8 cellular contexts compared by ENCODE assay signal in the genomic region with DNA sequence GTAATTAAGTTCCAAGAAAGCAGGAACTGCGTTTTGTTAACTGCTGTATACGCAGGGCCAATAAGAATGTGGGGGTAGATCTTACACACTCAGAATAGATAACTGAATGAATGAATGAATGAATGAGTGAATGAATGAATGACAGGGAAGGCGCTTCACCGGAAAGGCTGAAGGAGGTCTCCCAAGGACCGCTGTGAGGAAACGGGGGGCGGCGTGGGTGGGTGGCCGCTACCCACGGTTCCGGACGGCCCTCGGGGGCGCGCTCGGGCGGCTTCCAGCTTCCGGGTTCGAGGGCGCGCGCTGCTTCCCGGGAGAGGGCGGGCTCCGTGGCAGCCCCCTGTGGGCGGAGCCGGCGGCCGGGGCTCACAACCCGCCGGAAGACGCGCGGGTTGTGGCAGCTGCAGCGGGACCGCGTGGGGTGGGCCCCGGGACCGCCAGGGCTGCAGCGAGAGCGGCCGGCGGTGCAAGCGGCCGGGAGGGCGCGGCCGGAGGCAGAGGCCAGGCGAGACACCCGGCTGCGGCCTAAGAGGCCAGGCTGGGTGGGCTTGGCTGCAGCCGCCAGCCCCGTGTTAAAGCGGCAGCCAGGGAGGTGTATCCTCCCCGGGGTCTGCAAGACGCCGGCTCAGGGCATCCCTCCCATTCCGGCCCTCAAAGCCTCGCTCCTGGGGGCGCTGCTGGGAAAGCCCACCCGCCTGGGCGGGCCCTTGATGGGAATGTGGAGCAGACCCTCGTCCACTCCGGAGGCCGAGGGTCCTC. TPM values are rescaled to one million over a fixed set of nuclear protein-coding genes. Genes with fewer than 3 reads are reported as not detected.
A peak's percentile ranks its signal among the peaks of the same experiment; 100 is the strongest.
DNase-seq lines count a peak whose midpoint lies in the region; ATAC-seq and TF ChIP-seq lines count a peak whose summit lies in the region.

A gene (plus strand): TSS at position 367 of the 756 bp plus-strand sequence. CDS start 2,072 bp downstream, outside the sequence.

- H3K27me3 ChIP-seq in colonic mucosa, result no peaks in the 10 kb centered on the region
- no peaks in the 10 kb centered on the region for H3K27me3 ChIP-seq in liver (ENCODE audit: control insufficient read depth in 4 of 4, insufficient read depth in 4 of 4, low read length in 3 of 4)

- H3K4me3 ChIP-seq in GM08714 (ENCODE audit: low read length) (peak within 1 kb of the TSS; percentile 66), colonic mucosa (peak within 1 kb of the TSS; percentile 97), liver (ENCODE audit: low read depth in 1 of 3, low read length in 3 of 3) (peak within 1 kb of the TSS; percentile 88 to 95 (median 92))

- intact Hi-C loops in colonic mucosa (cut with DNase I), result no loop called here

- H3K9me3 ChIP-seq in colonic mucosa, result no peaks in the 10 kb centered on the region
- H3K9me3 ChIP-seq in liver (ENCODE audit: control insufficient read depth in 4 of 4, low read length in 3 of 4), result peaks cover 0 to 17% (median 5%) of the 10 kb centered on the region in 4 donors

- no peaks in the 10 kb centered on the region for H3K4me1 ChIP-seq in colonic mucosa
- H3K4me1 ChIP-seq in liver (ENCODE audit: control insufficient read depth in 4 of 4, insufficient read depth in 4 of 4, low read length in 3 of 4), result peaks cover 0 to 12% (median 4%) of the 10 kb centered on the region in 4 donors

- peak; percentile 92 for ATAC-seq in HG02759 (IDR thresholded peaks at IDR 0.05; ENCODE audit: unreplicated experiment)

- H3K27ac ChIP-seq in colonic mucosa, result peak within 1 kb of the TSS; percentile 38
- peak within 1 kb of the TSS; percentile 14 to 61 for H3K27ac ChIP-seq in liver (ENCODE audit: low read depth in 1 of 2, low read length in 2 of 2)

- H3K36me3 ChIP-seq in colonic mucosa (no peaks in the 10 kb centered on the region), liver (ENCODE audit: control insufficient read depth in 4 of 4, insufficient read depth in 3 of 4, low read depth in 1 of 4, low read length in 3 of 4) (peaks cover 0 to 2% (median 2%) of the 10 kb centered on the region in 4 donors)

- DNase-seq in NCI-H2196 treated with DMSO at 0.1 percent for 48 hours (lab: John Stamatoyannopoulos, UW; ENCODE audit: unreplicated experiment), result peak; percentile 34
- DNase-seq in activated CD4-positive, alpha-beta T cell treated with anti-CD3 and anti-CD28 coated beads for 48 hours, result peak; percentile 75
- DNase-seq in colonic mucosa, result peak; percentile 71
- peak; percentile 75 for DNase-seq in stimulated activated CD4-positive, alpha-beta T cell treated with anti-CD3 and anti-CD28 coated beads, Interleukin-4, amount 100 ng/mL, for 1 hour
- no peak for DNase-seq in amniotic stem cell (lab: John Stamatoyannopoulos, UW)

- TF ChIP-seq CTCF in colonic mucosa (IDR thresholded peaks at IDR 0.05), result no peak
- no peak for TF ChIP-seq CTCF in liver (IDR thresholded peaks at IDR 0.05; ENCODE audit: low read depth, low read length, missing input control)

- WGBS in liver, result under 1% methylated on average over 65 of the region's 65 CpGs

- peak in 1 of 2 donors; percentile 3 for TF ChIP-seq RAD21 in liver (IDR thresholded peaks at IDR 0.05)

- H3K9ac ChIP-seq in colonic mucosa (ENCODE audit: low read depth in 2 of 2, low read length in 2 of 2) (peak within 1 kb of the TSS; percentile 80 to 84), liver (ENCODE audit: low read depth in 1 of 2, low read length in 2 of 2) (peak within 1 kb of the TSS; percentile 31 to 94)

TF ChIP-seq in liver, 16 proteins besides CTCF, POLR2A, EP300 and RAD21:
- TF ChIP-seq NR2F2 (IDR thresholded peaks at IDR 0.05) (no peak), EGR1 (IDR thresholded peaks at IDR 0.05; ENCODE audit: low read depth in 2 of 2) (no peak), SP1 (IDR thresholded peaks at IDR 0.05) (no peak), HNF4A (conservative IDR thresholded peaks at IDR 0.05) (no peak), HNF4G (IDR thresholded peaks at IDR 0.05) (no peak), FOXA2 (IDR thresholded peaks at IDR 0.05) (no peak), YY1 (IDR thresholded peaks at IDR 0.05) (no peak), GABPA (IDR thresholded peaks at IDR 0.05 in 1 of 2, conservative IDR thresholded peaks at IDR 0.05 in 1 of 2) (no peak)
- TF ChIP-seq, protein P1, sequence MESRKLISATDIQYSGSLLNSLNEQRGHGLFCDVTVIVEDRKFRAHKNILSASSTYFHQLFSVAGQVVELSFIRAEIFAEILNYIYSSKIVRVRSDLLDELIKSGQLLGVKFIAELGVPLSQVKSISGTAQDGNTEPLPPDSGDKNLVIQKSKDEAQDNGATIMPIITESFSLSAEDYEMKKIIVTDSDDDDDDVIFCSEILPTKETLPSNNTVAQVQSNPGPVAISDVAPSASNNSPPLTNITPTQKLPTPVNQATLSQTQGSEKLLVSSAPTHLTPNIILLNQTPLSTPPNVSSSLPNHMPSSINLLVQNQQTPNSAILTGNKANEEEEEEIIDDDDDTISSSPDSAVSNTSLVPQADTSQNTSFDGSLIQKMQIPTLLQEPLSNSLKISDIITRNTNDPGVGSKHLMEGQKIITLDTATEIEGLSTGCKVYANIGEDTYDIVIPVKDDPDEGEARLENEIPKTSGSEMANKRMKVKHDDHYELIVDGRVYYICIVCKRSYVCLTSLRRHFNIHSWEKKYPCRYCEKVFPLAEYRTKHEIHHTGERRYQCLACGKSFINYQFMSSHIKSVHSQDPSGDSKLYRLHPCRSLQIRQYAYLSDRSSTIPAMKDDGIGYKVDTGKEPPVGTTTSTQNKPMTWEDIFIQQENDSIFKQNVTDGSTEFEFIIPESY (IDR thresholded peaks at IDR 0.05), result no peak

RNA-seq across cellular contexts. Expression of the gene that starts here (rescaled TPM):
- total RNA-seq in colonic mucosa, result 1 to 10 TPM; 2.1 to 2.7 TPM
- 1 to 10 TPM; 1.3 to 1.9 TPM for total RNA-seq in liver
- 1 to 10 TPM in 1 of 2 donors, under 1 TPM in 1; 0.96 to 1.2 TPM for polyA plus RNA-seq in liver
